20 cellular contexts compared by ENCODE assay signal in the genomic region with DNA sequence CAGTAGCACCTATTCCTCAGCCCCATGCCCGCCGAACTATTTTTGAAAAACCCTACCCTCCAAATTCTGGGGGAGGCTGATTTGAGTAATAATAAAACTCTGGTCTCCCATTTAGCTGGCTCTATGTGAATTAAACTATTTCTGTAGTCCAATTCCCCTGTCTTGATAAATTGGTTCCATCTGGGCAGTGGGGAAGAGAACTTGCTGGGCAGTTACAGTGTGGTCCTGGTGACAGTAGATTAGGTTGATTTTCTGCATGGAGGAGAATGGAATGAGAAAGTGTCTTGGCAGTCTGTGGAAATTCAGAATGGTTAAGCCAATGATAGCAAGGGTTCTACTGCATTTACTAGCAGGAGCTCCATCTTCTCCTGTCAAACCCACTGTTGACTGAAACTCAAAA.
"Had no signal": no experiment of that assay in that cellular context is flagged by ENCODE, and none has a peak within 500 bp of the region (broad histone marks: within the 10 kb centered on the region; RNA-seq: fewer than 3 reads in every experiment).

No MANE protein-coding gene starts in this region.

- H3K4me1 ChIP-seq: gastrocnemius medialis, tibial artery, upper lobe of left lung, uterus had no signal

- H3K36me3 Mint-ChIP-seq: stimulated activated memory B cell treated with anti-CD40 and anti-IgM and Interleukin-4, amounts not matched to agents 10 μg/mL and 1 μg/mL and 100 μg/mL, for 72 hours had no signal

- H3K27ac Mint-ChIP-seq: dendritic cell treated with granulocyte-macrophage colony-stimulating factor and Interleukin-4, amounts not matched to agents 40 ng/mL and 50 ng/mL, for 4 days; stimulated activated memory B cell treated with anti-CD40 and anti-IgM and Interleukin-4, amounts not matched to agents 10 μg/mL and 1 μg/mL and 100 μg/mL, for 72 hours; stimulated activated naive CD8-positive, alpha-beta T cell treated with anti-CD3 and anti-CD28 coated beads, Interleukin-15, Interleukin-2, amounts not matched to agents 100 ng/mL and 50 ng/mL, for 24 hours had no signal

- H3K4me3 ChIP-seq: gastrocnemius medialis, heart right ventricle, spleen, tibial artery, upper lobe of left lung, uterus had no signal

- FAIRE-seq: islet of Langerhans had no signal

- H3K9me3 Mint-ChIP-seq: dendritic cell treated with granulocyte-macrophage colony-stimulating factor and Interleukin-4, amounts not matched to agents 40 ng/mL and 50 ng/mL, for 4 days; effector memory CD8-positive, alpha-beta T cell; stimulated activated memory B cell treated with anti-CD40 and anti-IgM and Interleukin-4, amounts not matched to agents 10 μg/mL and 1 μg/mL and 100 μg/mL, for 72 hours; stimulated activated naive CD8-positive, alpha-beta T cell treated with anti-CD3 and anti-CD28 coated beads, Interleukin-15, Interleukin-2, amounts not matched to agents 100 ng/mL and 50 ng/mL, for 24 hours had no signal

- H3K27me3 ChIP-seq: gastrocnemius medialis, neutrophil, spleen, tibial artery, upper lobe of left lung, uterus had no signal

- DNase-seq: effector memory CD8-positive, alpha-beta T cell; erythroblast; gastrocnemius medialis; heart right ventricle; hypothalamus; kidney glomerular epithelial cell; naive thymus-derived CD4-positive, alpha-beta T cell; posterior cingulate gyrus; spleen; stimulated activated CD4-positive, alpha-beta T cell treated with anti-CD3 and anti-CD28 coated beads, Interleukin-15, amount 100 ng/mL, for 24 hours; stimulated activated CD4-positive, alpha-beta T cell treated with anti-CD3 and anti-CD28 coated beads, Interleukin-1b, Interleukin-23, amount 100 ng/mL, for 48 hours; stimulated activated CD4-positive, alpha-beta T cell treated with anti-CD3 and anti-CD28 coated beads, Interleukin-4, amount 100 ng/mL, for 24 hours; tibial artery; upper lobe of left lung; uterus had no signal

- H3K27me3 Mint-ChIP-seq: effector memory CD8-positive, alpha-beta T cell; naive thymus-derived CD4-positive, alpha-beta T cell; stimulated activated naive CD8-positive, alpha-beta T cell treated with anti-CD3 and anti-CD28 coated beads, Interleukin-15, Interleukin-2, amounts not matched to agents 100 ng/mL and 50 ng/mL, for 24 hours had no signal

- H3K27ac ChIP-seq: gastrocnemius medialis, neutrophil, tibial artery, upper lobe of left lung, uterus had no signal

- H3K4me3 Mint-ChIP-seq: dendritic cell treated with granulocyte-macrophage colony-stimulating factor and Interleukin-4, amounts not matched to agents 40 ng/mL and 50 ng/mL, for 4 days; stimulated activated memory B cell treated with anti-CD40 and anti-IgM and Interleukin-4, amounts not matched to agents 10 μg/mL and 1 μg/mL and 100 μg/mL, for 72 hours; stimulated activated naive CD8-positive, alpha-beta T cell treated with anti-CD3 and anti-CD28 coated beads, Interleukin-15, Interleukin-2, amounts not matched to agents 100 ng/mL and 50 ng/mL, for 24 hours had no signal

- H3K36me3 ChIP-seq: gastrocnemius medialis, heart right ventricle, neutrophil, spleen, tibial artery, upper lobe of left lung, uterus had no signal

- H3K9me3 ChIP-seq: gastrocnemius medialis, neutrophil, spleen, tibial artery, upper lobe of left lung, uterus had no signal
